ENCODE assay signal across 8 cellular contexts in the genomic region with DNA sequence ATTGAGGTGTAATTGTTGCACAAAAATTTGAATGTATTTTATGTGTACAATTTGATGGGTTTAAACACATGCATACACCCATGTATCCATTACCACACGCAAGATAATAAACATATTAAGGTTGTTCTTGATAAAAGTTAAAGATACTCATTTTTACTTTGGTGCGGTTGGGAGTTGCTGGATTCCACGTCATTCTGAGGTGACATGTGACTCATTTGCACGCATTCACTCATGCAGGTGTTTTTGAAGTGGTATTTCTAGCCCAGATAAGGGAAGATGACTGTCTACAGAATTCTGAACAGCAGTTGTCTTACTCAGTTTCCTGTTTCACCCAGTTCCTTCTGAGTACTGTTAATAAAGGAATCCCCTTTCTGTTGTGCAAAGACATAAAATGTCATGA.
A peak's percentile ranks its signal among the peaks of the same experiment; 100 is the strongest.
DNase-seq lines count a peak whose midpoint lies in the region; ATAC-seq and TF ChIP-seq lines count a peak whose summit lies in the region.

No MANE protein-coding gene starts in this region.

- H3K4me3 Mint-ChIP-seq in activated CD4-positive, alpha-beta T cell treated with anti-CD3 and anti-CD28 coated beads, Interleukin-2, amount 10 ng/mL, durations not matched to agents 24 days and 14 days, result peak overlapping the region; percentile 39
- H3K4me3 Mint-ChIP-seq in memory B cell, result peak overlapping the region; percentile 19

- in situ Hi-C loops in GM13977 (cut with MboI; ENCODE audit: low pct_unique_long_range_greater_than_20kb, low sequenced_read_pairs, unreplicated experiment), result no loop called here

- H3K4me1 Mint-ChIP-seq in activated CD4-positive, alpha-beta T cell treated with anti-CD3 and anti-CD28 coated beads, Interleukin-2, amount 10 ng/mL, durations not matched to agents 24 days and 14 days, result peaks cover 40% of the 10 kb centered on the region
- peaks cover 9% of the 10 kb centered on the region for H3K4me1 Mint-ChIP-seq in memory B cell

- H3K9me3 Mint-ChIP-seq in activated CD4-positive, alpha-beta T cell treated with anti-CD3 and anti-CD28 coated beads, Interleukin-2, amount 10 ng/mL, durations not matched to agents 24 days and 14 days, result peaks cover 6% of the 10 kb centered on the region
- H3K9me3 Mint-ChIP-seq in memory B cell, result no peaks in the 10 kb centered on the region

- H3K27ac Mint-ChIP-seq in activated CD4-positive, alpha-beta T cell treated with anti-CD3 and anti-CD28 coated beads, Interleukin-2, amount 10 ng/mL, durations not matched to agents 24 days and 14 days, result peak overlapping the region; percentile 93
- H3K27ac Mint-ChIP-seq in memory B cell, result peak overlapping the region; percentile 68

- no peaks in the 10 kb centered on the region for H3K36me3 ChIP-seq in heart right ventricle

- WGBS in heart right ventricle, 2 donors, result 71 to 76% methylated on average over 4 of the region's 4 CpGs

- H3K27ac ChIP-seq in coronary artery (no peak overlapping the region), heart right ventricle (no peak overlapping the region)

- no peaks in the 10 kb centered on the region for H3K9me3 ChIP-seq in heart right ventricle

- peak; percentile 69 for ATAC-seq in HG02938 (IDR thresholded peaks at IDR 0.05; ENCODE audit: unreplicated experiment)
- peak; percentile 94 for ATAC-seq in memory B cell (ENCODE audit: low read depth)
- ATAC-seq in heart right ventricle, result no peak

- H3K4me3 ChIP-seq in coronary artery (no peak overlapping the region), heart right ventricle (no peak overlapping the region)

- DNase-seq in GM13977 (ENCODE audit: low spot score) (peak; percentile 11), memory B cell (ENCODE audit: low spot score in 2 of 2) (peak in 1 of 2 donors; percentile 3), coronary artery (ENCODE audit: low spot score) (no peak), germinal center (ENCODE audit: low spot score) (no peak), NOMO-1 (lab: John Stamatoyannopoulos, UW; ENCODE audit: unreplicated experiment in 2 of 2) (no peak), heart right ventricle (no peak)
- DNase-seq in activated CD4-positive, alpha-beta T cell treated with anti-CD3 and anti-CD28 coated beads, Interleukin-2, amount 10 ng/mL, durations not matched to agents 24 days and 14 days, result peak; percentile 88

- intact Hi-C loops in activated CD4-positive, alpha-beta T cell treated with anti-CD3 and anti-CD28 coated beads, Interleukin-2, amount 10 ng/mL, durations not matched to agents 24 days and 14 days (cut with micrococcal nuclease), result loop anchor here (1.0 to 10.0 kb wide), 10 partner anchors 135 to 1512 kb away; a partner anchor contains a TSS
- intact Hi-C loops in heart right ventricle (cut with DNase I), result no loop called here

- H3K27me3 Mint-ChIP-seq in activated CD4-positive, alpha-beta T cell treated with anti-CD3 and anti-CD28 coated beads, Interleukin-2, amount 10 ng/mL, durations not matched to agents 24 days and 14 days, result no peaks in the 10 kb centered on the region
- H3K27me3 Mint-ChIP-seq in memory B cell, result no peaks in the 10 kb centered on the region

- no peak for TF ChIP-seq CTCF in GM13977 (IDR thresholded peaks at IDR 0.05; ENCODE audit: extremely low read depth, insufficient read depth, missing control alignments)
- TF ChIP-seq CTCF in coronary artery (IDR thresholded peaks at IDR 0.05), result no peak
- TF ChIP-seq CTCF in heart right ventricle (IDR thresholded peaks at IDR 0.05), result no peak

- no peaks in the 10 kb centered on the region for H3K4me1 ChIP-seq in heart right ventricle

- H3K27me3 ChIP-seq in heart right ventricle, result peaks cover 0 to 7% (median 0%) of the 10 kb centered on the region in 7 donors

- peaks cover 21% of the 10 kb centered on the region for H3K36me3 Mint-ChIP-seq in activated CD4-positive, alpha-beta T cell treated with anti-CD3 and anti-CD28 coated beads, Interleukin-2, amount 10 ng/mL, durations not matched to agents 24 days and 14 days (ENCODE audit: low read depth)
- H3K36me3 Mint-ChIP-seq in memory B cell, result no peaks in the 10 kb centered on the region

Comparison
In these comparisons a context has a peak if more than half of its experiments do, and no peak if none do; other contexts are left out.
1. DNase-seq: peak in GM13977 (single experiment) and activated CD4-positive, alpha-beta T cell treated with anti-CD3 and anti-CD28 coated beads, Interleukin-2, amount 10 ng/mL, durations not matched to agents 24 days and 14 days (single experiment); none in coronary artery (single experiment), germinal center (single experiment), NOMO-1 (0 of 2) and heart right ventricle (0 of 2).
2. ATAC-seq: peak in HG02938 (single experiment) and memory B cell (single experiment); none in heart right ventricle (0 of 8).